In the genomic region with DNA sequence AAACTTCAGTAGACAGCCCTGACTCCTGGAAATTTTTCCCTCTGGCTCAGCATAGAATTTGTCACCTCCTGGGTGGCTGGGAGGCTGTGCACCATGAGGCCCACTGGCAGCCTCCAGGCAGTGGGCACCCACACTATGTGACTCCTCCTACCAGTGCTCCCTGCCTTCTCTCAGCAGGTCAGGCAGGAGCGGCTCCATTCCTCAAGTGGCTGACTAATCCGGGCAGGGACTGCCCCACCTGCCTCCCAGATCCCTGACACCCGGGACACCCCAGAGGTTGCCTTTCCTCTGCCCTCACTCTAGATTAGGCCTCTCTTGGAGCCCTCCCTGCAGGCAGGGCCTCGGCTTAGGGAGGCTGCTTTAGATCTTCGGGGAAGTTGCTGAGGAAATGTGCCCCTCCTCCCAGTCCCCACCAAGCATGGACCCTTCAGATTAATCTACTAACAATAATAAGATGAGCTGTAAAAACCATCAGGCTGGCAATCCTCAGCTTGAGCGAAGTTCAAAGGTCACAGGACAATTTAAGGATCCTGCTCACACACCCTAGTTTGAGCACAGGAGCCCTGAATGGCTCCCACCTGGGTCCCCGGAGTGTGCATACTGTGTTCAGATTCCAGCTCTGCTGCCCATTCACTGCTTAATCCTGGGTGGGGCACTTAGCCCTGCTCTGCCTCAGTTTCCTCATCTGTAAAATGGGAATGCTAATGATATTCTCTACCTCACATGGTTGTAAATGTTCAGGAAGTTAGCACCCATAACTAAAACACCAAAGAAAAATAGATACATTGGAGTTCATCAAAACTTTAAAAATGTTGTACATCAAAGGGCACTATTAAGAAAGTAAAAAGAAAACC, we compare ENCODE assay signal across 19 cellular contexts. TPM values are rescaled to one million over a fixed set of nuclear protein-coding genes. Genes with fewer than 3 reads are reported as not detected.
A peak's percentile ranks its signal among the peaks of the same experiment; 100 is the strongest.
DNase-seq lines count a peak whose midpoint lies in the region; ATAC-seq and TF ChIP-seq lines count a peak whose summit lies in the region.
"Had no signal": no experiment of that assay in that cellular context is flagged by ENCODE, and none has a peak within 500 bp of the region (broad histone marks: within the 10 kb centered on the region; RNA-seq: fewer than 3 reads in every experiment).

No MANE protein-coding gene starts in this region.

- no peaks in the 10 kb centered on the region for H3K9me3 ChIP-seq in tibial artery
- H3K9me3 ChIP-seq: body of pancreas had no signal

- no peak for TF ChIP-seq CTCF in tibial artery (IDR thresholded peaks at IDR 0.05)

- H3K4me3 ChIP-seq in tibial artery: no peak overlapping the region
- H3K4me3 ChIP-seq: body of pancreas had no signal

- no peak overlapping the region for H3K27ac ChIP-seq in tibial artery
- H3K27ac ChIP-seq: body of pancreas had no signal

- DNase-seq in A172 (ENCODE audit: low spot score): peak; percentile 64
- peak; percentile 35 for DNase-seq in NCI-H226
- DNase-seq in glomerular visceral epithelial cell (ENCODE audit: extremely low spot score): peak; percentile 25
- no peak for DNase-seq in tibial artery
- DNase-seq in left ventricle myocardium superior: no peak
- DNase-seq: activated CD4-positive, alpha-beta T cell treated with anti-CD3 and anti-CD28 coated beads, Interleukin-2, amount 10 ng/mL, durations not matched to agents 24 days and 14 days; body of pancreas; CD4-positive, alpha-beta memory T cell; dermis blood vessel endothelial cell; NCI-H1694; NCI-H446; stimulated activated naive CD4-positive, alpha-beta T cell; T-helper 9 cell had no signal

- H3K36me3 ChIP-seq in tibial artery: no peaks in the 10 kb centered on the region

- ATAC-seq in GM18870 (IDR thresholded peaks at IDR 0.05; ENCODE audit: unreplicated experiment) (no peak), left ventricle myocardium superior (no peak)
- ATAC-seq: activated naive CD4-positive, alpha-beta T cell treated with anti-CD3 and anti-CD28 coated beads, Interleukin-2, amount 50 U/mL, for 72 hours; body of pancreas had no signal

- H3K4me1 ChIP-seq in tibial artery: no peaks in the 10 kb centered on the region
- H3K4me1 ChIP-seq: body of pancreas had no signal

- intact Hi-C loops in tibial artery (cut with DNase I; ENCODE audit: low total_unique reads) (no loop called here), left ventricle myocardium superior (cut with micrococcal nuclease) (no loop called here)

- no peaks in the 10 kb centered on the region for H3K27me3 ChIP-seq in tibial artery
- H3K27me3 ChIP-seq: body of pancreas had no signal

RNA-seq across cellular contexts. Expression of a gene that starts 10.0 kb away (rescaled TPM):
- not detected in 2 replicates for total RNA-seq in A172 (2014; rRNA removed; shearing (Covaris generic))
- total RNA-seq in left ventricle myocardium superior: 0.55 TPM
- total RNA-seq: HT1080 had no signal

RNA-seq across cellular contexts. Expression of a gene that starts 19.6 kb away (rescaled TPM):
- total RNA-seq in A172 (2014; rRNA removed; shearing (Covaris generic)): 16.0 and 16.6 TPM in 2 replicates
- 55.9 TPM for total RNA-seq in left ventricle myocardium superior

RNA-seq across cellular contexts. Expression of a gene that starts 29.6 kb away (rescaled TPM):
- not detected in 2 replicates for total RNA-seq in A172 (2014; rRNA removed; shearing (Covaris generic))
- 0.32 TPM for total RNA-seq in left ventricle myocardium superior
- total RNA-seq: activated CD4-positive, alpha-beta T cell treated with anti-CD3 and anti-CD28 coated beads, Interleukin-2, amount 10 ng/mL, durations not matched to agents 24 days and 14 days; activated naive CD4-positive, alpha-beta T cell treated with anti-CD3 and anti-CD28 coated beads, Interleukin-2, amount 50 U/mL, for 72 hours; CD4-positive, alpha-beta memory T cell; dermis blood vessel endothelial cell; fibroblast of lung; HT1080; myocyte; SK-MEL-5 had no signal

RNA-seq across cellular contexts. Expression of a gene that starts 34.3 kb away (rescaled TPM):
- 0.14 TPM in 1 of 2 replicates, not detected in the other for total RNA-seq in A172 (2014; rRNA removed; shearing (Covaris generic))
- total RNA-seq in left ventricle myocardium superior: 33.4 TPM
- total RNA-seq: activated CD4-positive, alpha-beta T cell treated with anti-CD3 and anti-CD28 coated beads, Interleukin-2, amount 10 ng/mL, durations not matched to agents 24 days and 14 days; activated naive CD4-positive, alpha-beta T cell treated with anti-CD3 and anti-CD28 coated beads, Interleukin-2, amount 50 U/mL, for 72 hours; CD4-positive, alpha-beta memory T cell; fibroblast of lung; HT1080; myocyte; SK-MEL-5 had no signal

RNA-seq across cellular contexts. Expression of a gene that starts 48.7 kb away (rescaled TPM):
- 80.7 and 97.7 TPM in 2 replicates for total RNA-seq in A172 (2014; rRNA removed; shearing (Covaris generic))
- 68.7 TPM for total RNA-seq in left ventricle myocardium superior

Comparison
In these comparisons a context has a peak if more than half of its experiments do, and no peak if none do; other contexts are left out.
1. DNase-seq: peak in A172 (single experiment), NCI-H226 (single experiment) and glomerular visceral epithelial cell (single experiment); none in tibial artery (0 of 2) and left ventricle myocardium superior (single experiment).